ENCODE assay signal across 8 cellular contexts in genomic region chr18:9474103-9474982, GRCh38. TPM values are rescaled to one million over a fixed set of nuclear protein-coding genes. Genes with fewer than 3 reads are reported as not detected.
DNase-seq lines count a peak whose midpoint lies in the region; ATAC-seq and TF ChIP-seq lines count a peak whose summit lies in the region.

No MANE protein-coding gene starts in this region.

- 0 out of 2 replicates have a peak, but pooled peaks cover 2% of the 10 kb centered on the region for H3K9me2 ChIP-seq in SK-N-SH

- H3K4me3 ChIP-seq in Caco-2 (ENCODE audit: low read depth, low read length): peak overlapping the region; percentile 84
- peak overlapping the region; percentile 86 to 92 for H3K4me3 ChIP-seq in SK-N-SH (ENCODE audit: low read depth in 2 of 2, low read length in 1 of 2)
- H3K4me3 ChIP-seq in muscle layer of colon (ENCODE audit: low read depth in 1 of 2, low read length in 2 of 2): peak overlapping the region; percentile 64 to 96

- ATAC-seq in HG03442 (IDR thresholded peaks at IDR 0.05; ENCODE audit: unreplicated experiment) (peak; percentile 3), GM18502 (IDR thresholded peaks at IDR 0.05; ENCODE audit: poor library complexity, unreplicated experiment) (no peak)

- WGBS in SK-N-SH (ENCODE audit: low lambda C conversion rate): 35% methylated on average over 33 of the region's 37 CpGs

- H2AFZ ChIP-seq in SK-N-SH (ENCODE audit: low read depth): peak overlapping the region; percentile 98

- H3K4me1 ChIP-seq in Caco-2 (peaks cover 25% of the 10 kb centered on the region), SK-N-SH (ENCODE audit: control insufficient read depth in 1 of 2, insufficient read depth in 2 of 2, low read depth in 1 of 2, low read length in 1 of 2) (peaks cover 7 to 15% of the 10 kb centered on the region in 2 experiments; a peak in 3 of 4 replicates), muscle layer of colon (ENCODE audit: insufficient read depth, low read length) (peaks cover 20% of the 10 kb centered on the region)

- H3K27me3 Mint-ChIP-seq in Caco-2 (ENCODE audit: insufficient read depth, unreplicated experiment) (no peaks in the 10 kb centered on the region), endothelial cell (ENCODE audit: unreplicated experiment) (no peaks in the 10 kb centered on the region)

- peaks cover 32% of the 10 kb centered on the region for H3K36me3 Mint-ChIP-seq in Caco-2 (ENCODE audit: insufficient read depth, unreplicated experiment)
- H3K36me3 Mint-ChIP-seq in endothelial cell (ENCODE audit: low read depth, unreplicated experiment): peaks cover 5% of the 10 kb centered on the region

- H3K9me3 ChIP-seq in Caco-2: no peaks in the 10 kb centered on the region
- H3K9me3 ChIP-seq in SK-N-SH: no peaks in the 10 kb centered on the region
- H3K9me3 ChIP-seq in muscle layer of colon (ENCODE audit: low read length): no peaks in the 10 kb centered on the region

- peak overlapping the region; percentile 83 for H3K9ac ChIP-seq in SK-N-SH
- H3K9ac ChIP-seq in muscle layer of colon (ENCODE audit: low read length): peak overlapping the region; percentile 36

- H3K4me3 Mint-ChIP-seq in Caco-2 (ENCODE audit: unreplicated experiment): peak overlapping the region; percentile 75
- H3K4me3 Mint-ChIP-seq in endothelial cell (ENCODE audit: unreplicated experiment): peak overlapping the region; percentile 95

- H3K9me3 Mint-ChIP-seq in Caco-2 (ENCODE audit: unreplicated experiment) (peaks cover 22% of the 10 kb centered on the region), endothelial cell (ENCODE audit: unreplicated experiment) (no peaks in the 10 kb centered on the region)

- H3F3A ChIP-seq in SK-N-SH (replicated peaks; ENCODE audit: insufficient read depth): peaks cover 4% of the 10 kb centered on the region

- TSS peak; percentile 80 for BruUV-seq in Caco-2 (replicated peaks; lab: Mats Ljungman, UMichigan)

- H3K79me2 ChIP-seq in SK-N-SH (ENCODE audit: insufficient read depth): peaks cover 38% of the 10 kb centered on the region

- H4K20me1 ChIP-seq in SK-N-SH (ENCODE audit: insufficient read depth): 0 out of 2 replicates have a peak, but pooled peaks cover 6% of the 10 kb centered on the region

- peak; percentile 36; the same call in 1 of the 2 replicates for TF ChIP-seq RAD21 in SK-N-SH (IDR thresholded peaks at IDR 0.05; ENCODE audit: low read length)

- intact Hi-C loops in Caco-2 (cut with micrococcal nuclease; ENCODE audit: unreplicated experiment): loop anchor here (1.0 to 2.0 kb wide), 2 partner anchors 40 to 140 kb away; partner anchors contain the start of gene TWSG1

- 0 out of 4 replicates have a peak, but pooled peaks of 1 of the 2 experiments have one; percentile 18 for TF ChIP-seq EP300 in SK-N-SH (IDR thresholded peaks at IDR 0.05; ENCODE audit: borderline replicate concordance in 1 of 2, low read depth in 1 of 2, low read length in 1 of 2)

- peaks cover 35% of the 10 kb centered on the region for H3K4me1 Mint-ChIP-seq in Caco-2 (ENCODE audit: low read depth, unreplicated experiment)
- peaks cover 9% of the 10 kb centered on the region for H3K4me1 Mint-ChIP-seq in endothelial cell (ENCODE audit: unreplicated experiment)

- H3K27ac Mint-ChIP-seq in Caco-2 (ENCODE audit: unreplicated experiment) (peak overlapping the region; percentile 77), endothelial cell (ENCODE audit: unreplicated experiment) (peak overlapping the region; percentile 46)

- CTCF ChIA-PET in Caco-2 (lab: Charles Lee): interaction anchor here (0.6 to 0.8 kb wide), 2 partner anchors 40 to 42 kb away, joined by 3 to 4 read pairs; no protein-coding TSS in a partner anchor
- CTCF ChIA-PET in SK-N-SH (lab: Yijun Ruan, JAX): interaction anchor here (1.0 to 1.5 kb wide), 4 partner anchors 11 to 401 kb away, joined by 3 to 5 read pairs (median 4); partner anchors contain the start of gene TWSG1
- CTCF ChIA-PET in GM10248 (lab: Yijun Ruan, JAX): no interaction called here

- H3K27ac ChIP-seq in SK-N-SH (ENCODE audit: low read depth in 2 of 2, low read length in 1 of 2) (peak overlapping the region; percentile 86 to 97), muscle layer of colon (ENCODE audit: low read depth, low read length) (peak overlapping the region; percentile 87)

- POLR2A ChIA-PET in Caco-2 (lab: Charles Lee) (interaction anchor here (0.5 to 2.0 kb wide), 6 partner anchors 40 to 771 kb away, joined by 3 to 6 read pairs (median 3); partner anchors contain the start of gene TWSG1), SK-N-SH (lab: Yijun Ruan, JAX) (no interaction called here), GM10248 (lab: Yijun Ruan, JAX) (no interaction called here)

- H3K36me3 ChIP-seq in Caco-2 (ENCODE audit: control insufficient read depth, insufficient read depth, low read length) (no peaks in the 10 kb centered on the region), SK-N-SH (replicated peaks in 1 of 2; ENCODE audit: control insufficient read depth in 1 of 2, insufficient read depth in 2 of 2, low read length in 1 of 2) (peaks cover 0 to 4% of the 10 kb centered on the region in 2 experiments), muscle layer of colon (ENCODE audit: insufficient read depth, low read length) (no peaks in the 10 kb centered on the region)

- no peak for TF ChIP-seq CTCF in Caco-2 (IDR thresholded peaks at IDR 0.05; ENCODE audit: insufficient read depth in 1 of 2, low read depth in 1 of 2, low read length in 1 of 2, severe bottlenecking in 1 of 2, unreplicated experiment in 1 of 2)
- TF ChIP-seq CTCF in SK-N-SH (IDR thresholded peaks at IDR 0.05): no peak
- TF ChIP-seq CTCF in endothelial cell (IDR thresholded peaks at IDR 0.05; ENCODE audit: unreplicated experiment): no peak
- no peak for TF ChIP-seq CTCF in GM10248 (IDR thresholded peaks at IDR 0.05; ENCODE audit: control extremely low read depth, extremely low read depth, low read depth, missing control alignments)

- peak overlapping the region; percentile 90 for H3K4me2 ChIP-seq in SK-N-SH

- H3K27me3 ChIP-seq in Caco-2 (replicated peaks; ENCODE audit: control insufficient read depth, insufficient read depth, low read length) (no peaks in the 10 kb centered on the region), SK-N-SH (ENCODE audit: insufficient read depth) (no peaks in the 10 kb centered on the region), muscle layer of colon (ENCODE audit: control insufficient read depth in 1 of 2, insufficient read depth in 2 of 2, low read length in 2 of 2) (no peaks in the 10 kb centered on the region)

- DNase-seq in Caco-2 (peak; percentile 91), SK-N-SH (peak; percentile 81), endothelial cell (ENCODE audit: low spot score) (no peak), GOT3 (lab: John Stamatoyannopoulos, UW) (no peak), GM10248 (ENCODE audit: extremely low spot score) (no peak)

TF ChIP-seq in SK-N-SH, 30 proteins besides CTCF, POLR2A, EP300 and RAD21:
- no peak for TF ChIP-seq SIN3A (IDR thresholded peaks at IDR 0.05; ENCODE audit: borderline replicate concordance, low read depth, low read length)
- peak; percentile 68; the same call in 1 of the 2 replicates for TF ChIP-seq MAX (IDR thresholded peaks at IDR 0.05; ENCODE audit: low read depth)
- TF ChIP-seq RXRA (IDR thresholded peaks at IDR 0.05; ENCODE audit: borderline replicate concordance, low read depth): no peak
- TF ChIP-seq FOSL2 (IDR thresholded peaks at IDR 0.05; ENCODE audit: borderline replicate concordance, low read depth): no peak

RNA-seq across cellular contexts. Expression of gene RALBP1, which starts 1.0 kb away (rescaled TPM):
- total RNA-seq in Caco-2 (2022): 64.9 and 66.3 TPM in 2 replicates
- 43.8 and 43.9 TPM in 2 replicates for polyA plus RNA-seq in SK-N-SH (2012; rRNA removed)
- polyA plus RNA-seq in SK-N-SH (2012; cell fraction: cytosol; rRNA removed): 40.4 and 42.2 TPM in 2 replicates
- 24.8 and 31.7 TPM in 2 replicates for polyA plus RNA-seq in SK-N-SH (2012; cell fraction: nucleus; rRNA removed)
- 56.8 TPM for total RNA-seq in endothelial cell (ENCODE audit: unreplicated experiment)

Comparison
In these comparisons a context has a peak if more than half of its experiments do, and no peak if none do; other contexts are left out.
1. DNase-seq: peak in Caco-2 (2 of 2) and SK-N-SH (single experiment); none in endothelial cell (single experiment), GOT3 (single experiment) and GM10248 (single experiment).
2. Peak in every context shown above with its lines, with median percentiles within 50 percentile points of each other: H3K4me3 ChIP-seq.